Comparison of ENCODE assay signal across 30 cellular contexts in genomic region chr4:78002260-78002659, GRCh38. TPM values are rescaled to one million over a fixed set of nuclear protein-coding genes. Genes with fewer than 3 reads are reported as not detected.
DNase-seq lines count a peak whose midpoint lies in the region; ATAC-seq and TF ChIP-seq lines count a peak whose summit lies in the region.
"Had no signal": no experiment of that assay in that cellular context is flagged by ENCODE, and none has a peak within 500 bp of the region (broad histone marks: within the 10 kb centered on the region; RNA-seq: fewer than 3 reads in every experiment).

No MANE protein-coding gene starts in this region.

- H4K20me1 ChIP-seq in osteoblast (ENCODE audit: insufficient read depth, low read length) = no peaks in the 10 kb centered on the region

- H3K27ac ChIP-seq in foreskin keratinocyte (no peak overlapping the region), osteoblast (ENCODE audit: low read depth, low read length) (no peak overlapping the region), RWPE1 (no peak overlapping the region)
- H3K27ac ChIP-seq: KMS-11, VCaP had no signal

- CTCF ChIA-PET in WTC11 (lab: Charles Lee) (interaction anchor here (1.7 kb wide), 1 partner anchor 8 kb away, joined by 7 read pairs; no protein-coding TSS in a partner anchor), RWPE1 (lab: Yijun Ruan, JAX) (no interaction called here)

- no peak overlapping the region for H3K4me3 Mint-ChIP-seq in WTC11
- H3K4me3 Mint-ChIP-seq in nephron progenitor cell = no peak overlapping the region
- H3K4me3 Mint-ChIP-seq: activated CD4-positive, alpha-beta T cell treated with anti-CD3 and anti-CD28 coated beads, Interleukin-2, amount 10 ng/mL, durations not matched to agents 24 days and 14 days; activated CD8-positive, alpha-beta memory T cell treated with anti-CD3 and anti-CD28 coated beads, Interleukin-2, amount 10 ng/mL, durations not matched to agents 7 days and 5 days; activated naive CD4-positive, alpha-beta T cell treated with anti-CD3 and anti-CD28 coated beads for 36 hours; activated T-cell treated with anti-CD3 and anti-CD28 coated beads, Interleukin-2, amount 50 U/mL, for 72 hours; CD4-positive, CD25-positive, alpha-beta regulatory T cell; naive thymus-derived CD8-positive, alpha-beta T cell; T-helper 2 cell treated with Interferon-gamma antibody and Interleukin-4, amounts not matched to agents 5 μg/mL and 100 μg/mL, for 36 hours had no signal

- POLR2A ChIA-PET in WTC11 (lab: Charles Lee) = no interaction called here
- POLR2A ChIA-PET in RWPE1 (lab: Yijun Ruan, JAX; ENCODE audit: low non-redundant PET) = no interaction called here

- no peaks in the 10 kb centered on the region for H3K79me2 ChIP-seq in osteoblast (ENCODE audit: insufficient read depth, low read length)

- no peaks in the 10 kb centered on the region for H3K36me3 ChIP-seq in osteoblast (ENCODE audit: insufficient read depth, low read length)

- 0 out of 2 replicates have a peak overlapping the region, but pooled peaks have one; percentile 14 for H3K27ac Mint-ChIP-seq in WTC11
- no peak overlapping the region for H3K27ac Mint-ChIP-seq in nephron progenitor cell
- H3K27ac Mint-ChIP-seq: activated CD4-positive, alpha-beta T cell treated with anti-CD3 and anti-CD28 coated beads, Interleukin-2, amount 10 ng/mL, durations not matched to agents 24 days and 14 days; activated CD8-positive, alpha-beta memory T cell treated with anti-CD3 and anti-CD28 coated beads, Interleukin-2, amount 10 ng/mL, durations not matched to agents 7 days and 5 days; activated naive CD4-positive, alpha-beta T cell treated with anti-CD3 and anti-CD28 coated beads for 36 hours; activated T-cell treated with anti-CD3 and anti-CD28 coated beads, Interleukin-2, amount 50 U/mL, for 72 hours; CD4-positive, CD25-positive, alpha-beta regulatory T cell; naive thymus-derived CD8-positive, alpha-beta T cell; T-helper 2 cell treated with Interferon-gamma antibody and Interleukin-4, amounts not matched to agents 5 μg/mL and 100 μg/mL, for 36 hours had no signal

- H3K9me3 ChIP-seq in osteoblast (ENCODE audit: low read depth, low read length) = no peaks in the 10 kb centered on the region

- H3K36me3 Mint-ChIP-seq in WTC11 (peaks cover 5% of the 10 kb centered on the region; the same call in 1 of the 2 replicates), nephron progenitor cell (ENCODE audit: low read depth) (no peaks in the 10 kb centered on the region)
- H3K36me3 Mint-ChIP-seq: activated CD8-positive, alpha-beta memory T cell treated with anti-CD3 and anti-CD28 coated beads, Interleukin-2, amount 10 ng/mL, durations not matched to agents 7 days and 5 days; CD4-positive, CD25-positive, alpha-beta regulatory T cell; naive thymus-derived CD8-positive, alpha-beta T cell had no signal

- TF ChIP-seq CTCF in WTC11 (IDR thresholded peaks at IDR 0.05) (no peak), foreskin keratinocyte (conservative IDR thresholded peaks at IDR 0.05) (no peak), osteoblast (IDR thresholded peaks at IDR 0.05; ENCODE audit: extremely low read depth, low read depth, low read length) (no peak), nephron progenitor cell (IDR thresholded peaks at IDR 0.05) (no peak), RWPE1 (conservative IDR thresholded peaks at IDR 0.05; ENCODE audit: low read depth) (no peak)

- ATAC-seq in WTC11 = no peak
- no peak for ATAC-seq in foreskin keratinocyte
- ATAC-seq: activated CD8-positive, alpha-beta memory T cell treated with anti-CD3 and anti-CD28 coated beads, Interleukin-2, amount 10 ng/mL, durations not matched to agents 7 days and 5 days; activated T-cell treated with anti-CD3 and anti-CD28 coated beads, Interleukin-2, amount 50 U/mL, for 72 hours; left lobe of liver; naive thymus-derived CD8-positive, alpha-beta T cell; SK-N-SH treated with all-trans-retinoic acid at 6 μM for 48 hours had no signal

- no peak overlapping the region for H3K4me3 ChIP-seq in osteoblast (ENCODE audit: insufficient read depth, low read length)

- peak; percentile 2 for DNase-seq in EL
- DNase-seq in WTC11 (ENCODE audit: low spot score) = no peak
- peak; percentile 14 to 52 for DNase-seq in foreskin keratinocyte
- peak; percentile 29 for DNase-seq in osteoblast (ENCODE audit: insufficient read length, low spot score, missing footprints)
- no peak for DNase-seq in nephron progenitor cell
- DNase-seq in RWPE1 (ENCODE audit: low spot score) = no peak
- no peak for DNase-seq in GF-D8 (lab: John Stamatoyannopoulos, UW)
- DNase-seq in activated CD8-positive, alpha-beta memory T cell treated with anti-CD3 and anti-CD28 coated beads for 24 hours = no peak
- DNase-seq: activated CD4-positive, alpha-beta T cell treated with anti-CD3 and anti-CD28 coated beads, Interleukin-2, amount 10 ng/mL, durations not matched to agents 24 days and 14 days; activated CD8-positive, alpha-beta memory T cell treated with anti-CD3 and anti-CD28 coated beads, Interleukin-2, amount 10 ng/mL, durations not matched to agents 7 days and 5 days; activated naive CD4-positive, alpha-beta T cell treated with anti-CD3 and anti-CD28 coated beads for 36 hours; activated T-cell treated with anti-CD3 and anti-CD28 coated beads, Interleukin-2, amount 50 U/mL, for 72 hours; amniotic stem cell; caudate nucleus; CD4-positive, CD25-positive, alpha-beta regulatory T cell; head of caudate nucleus; MV-4-11; naive thymus-derived CD8-positive, alpha-beta T cell; NCI-H2171 treated with DMSO at 0.1 percent for 48 hours; NCI-H69; retina; RPMI8226; stimulated activated CD4-positive, alpha-beta T cell treated with anti-CD3 and anti-CD28 coated beads, Interleukin-12 subunit alpha, Interleukin-12 subunit beta, amount 100 ng/mL, for 4 hours; stimulated activated CD4-positive, alpha-beta T cell treated with anti-CD3 and anti-CD28 coated beads, Interleukin-4, amount 100 ng/mL, for 4 hours; stimulated activated naive CD4-positive, alpha-beta T cell had no signal

- H3K27me3 ChIP-seq in foreskin keratinocyte (no peaks in the 10 kb centered on the region), osteoblast (ENCODE audit: insufficient read depth, low read length) (peaks cover 2% of the 10 kb centered on the region)

- H3K4me1 ChIP-seq in foreskin keratinocyte (peaks cover 10% of the 10 kb centered on the region), osteoblast (ENCODE audit: insufficient read depth, low read length) (no peaks in the 10 kb centered on the region)

- H3K4me1 Mint-ChIP-seq in WTC11 = peaks cover 5% of the 10 kb centered on the region
- no peaks in the 10 kb centered on the region for H3K4me1 Mint-ChIP-seq in nephron progenitor cell
- H3K4me1 Mint-ChIP-seq: activated CD4-positive, alpha-beta T cell treated with anti-CD3 and anti-CD28 coated beads, Interleukin-2, amount 10 ng/mL, durations not matched to agents 24 days and 14 days; activated CD8-positive, alpha-beta memory T cell treated with anti-CD3 and anti-CD28 coated beads, Interleukin-2, amount 10 ng/mL, durations not matched to agents 7 days and 5 days; CD4-positive, CD25-positive, alpha-beta regulatory T cell; naive thymus-derived CD8-positive, alpha-beta T cell had no signal

- no peaks in the 10 kb centered on the region; the same call in 1 of the 2 replicates for H3K27me3 Mint-ChIP-seq in WTC11 (ENCODE audit: low read depth)
- H3K27me3 Mint-ChIP-seq in nephron progenitor cell (ENCODE audit: low read depth, poor library complexity) = no peaks in the 10 kb centered on the region

- no peak overlapping the region for H2AFZ ChIP-seq in osteoblast (ENCODE audit: low read length)

- no peak overlapping the region for H3K4me2 ChIP-seq in osteoblast (ENCODE audit: insufficient read depth, low read length)
- H3K4me2 ChIP-seq: KMS-11 had no signal

- peaks cover 9% of the 10 kb centered on the region for H3K9me3 Mint-ChIP-seq in WTC11
- peaks cover 5% of the 10 kb centered on the region for H3K9me3 Mint-ChIP-seq in nephron progenitor cell
- H3K9me3 Mint-ChIP-seq: activated CD4-positive, alpha-beta T cell treated with anti-CD3 and anti-CD28 coated beads, Interleukin-2, amount 10 ng/mL, durations not matched to agents 24 days and 14 days; activated naive CD4-positive, alpha-beta T cell treated with anti-CD3 and anti-CD28 coated beads for 36 hours; activated T-cell treated with anti-CD3 and anti-CD28 coated beads, Interleukin-2, amount 50 U/mL, for 72 hours; CD4-positive, CD25-positive, alpha-beta regulatory T cell; T-helper 2 cell treated with Interferon-gamma antibody and Interleukin-4, amounts not matched to agents 5 μg/mL and 100 μg/mL, for 36 hours had no signal

TF ChIP-seq in WTC11, 78 proteins besides CTCF, POLR2A, EP300 and RAD21:
- TF ChIP-seq, protein P1, sequence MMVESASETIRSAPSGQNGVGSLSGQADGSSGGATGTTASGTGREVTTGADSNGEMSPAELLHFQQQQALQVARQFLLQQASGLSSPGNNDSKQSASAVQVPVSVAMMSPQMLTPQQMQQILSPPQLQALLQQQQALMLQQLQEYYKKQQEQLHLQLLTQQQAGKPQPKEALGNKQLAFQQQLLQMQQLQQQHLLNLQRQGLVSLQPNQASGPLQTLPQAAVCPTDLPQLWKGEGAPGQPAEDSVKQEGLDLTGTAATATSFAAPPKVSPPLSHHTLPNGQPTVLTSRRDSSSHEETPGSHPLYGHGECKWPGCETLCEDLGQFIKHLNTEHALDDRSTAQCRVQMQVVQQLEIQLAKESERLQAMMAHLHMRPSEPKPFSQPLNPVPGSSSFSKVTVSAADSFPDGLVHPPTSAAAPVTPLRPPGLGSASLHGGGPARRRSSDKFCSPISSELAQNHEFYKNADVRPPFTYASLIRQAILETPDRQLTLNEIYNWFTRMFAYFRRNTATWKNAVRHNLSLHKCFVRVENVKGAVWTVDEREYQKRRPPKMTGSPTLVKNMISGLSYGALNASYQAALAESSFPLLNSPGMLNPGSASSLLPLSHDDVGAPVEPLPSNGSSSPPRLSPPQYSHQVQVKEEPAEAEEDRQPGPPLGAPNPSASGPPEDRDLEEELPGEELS (CRISPR knock-in tag; IDR thresholded peaks at IDR 0.05) = no peak
- TF ChIP-seq NR2C2 (CRISPR knock-in tag; IDR thresholded peaks at IDR 0.05) = no peak
- TF ChIP-seq HMGA2 (CRISPR knock-in tag; IDR thresholded peaks at IDR 0.05) = no peak
- TF ChIP-seq ESRRA (CRISPR knock-in tag; IDR thresholded peaks at IDR 0.05; ENCODE audit: borderline replicate concordance) = no peak
- no peak for TF ChIP-seq TEAD1 (CRISPR knock-in tag; IDR thresholded peaks at IDR 0.05)
- no peak for TF ChIP-seq MAX (CRISPR knock-in tag; IDR thresholded peaks at IDR 0.05)

RNA-seq across cellular contexts. Expression of gene FRAS1, which starts 54.9 kb away (rescaled TPM):
- total RNA-seq in WTC11 (2021) (77.8 to 82.0 TPM (median 78.1 TPM) in 3 replicates), foreskin keratinocyte (7.1 and 7.9 TPM in 2 replicates), osteoblast (5.1 and 7.4 TPM in 2 replicates)
- polyA plus RNA-seq in foreskin keratinocyte = 1.3 TPM in 2 replicates
- total RNA-seq: activated CD4-positive, alpha-beta T cell treated with anti-CD3 and anti-CD28 coated beads, Interleukin-2, amount 10 ng/mL, durations not matched to agents 24 days and 14 days; activated naive CD4-positive, alpha-beta T cell treated with anti-CD3 and anti-CD28 coated beads for 36 hours; CD4-positive, CD25-positive, alpha-beta regulatory T cell; naive thymus-derived CD8-positive, alpha-beta T cell had no signal
- polyA plus RNA-seq: CD4-positive, CD25-positive, alpha-beta regulatory T cell had no signal

Comparison
In these comparisons a context has a peak if more than half of its experiments do, and no peak if none do; other contexts are left out.
1. DNase-seq: peak in EL (single experiment), foreskin keratinocyte (2 of 2) and osteoblast (single experiment); none in WTC11 (single experiment), nephron progenitor cell (single experiment), RWPE1 (single experiment), GF-D8 (single experiment) and activated CD8-positive, alpha-beta memory T cell treated with anti-CD3 and anti-CD28 coated beads for 24 hours (single experiment).